In the genomic region with DNA sequence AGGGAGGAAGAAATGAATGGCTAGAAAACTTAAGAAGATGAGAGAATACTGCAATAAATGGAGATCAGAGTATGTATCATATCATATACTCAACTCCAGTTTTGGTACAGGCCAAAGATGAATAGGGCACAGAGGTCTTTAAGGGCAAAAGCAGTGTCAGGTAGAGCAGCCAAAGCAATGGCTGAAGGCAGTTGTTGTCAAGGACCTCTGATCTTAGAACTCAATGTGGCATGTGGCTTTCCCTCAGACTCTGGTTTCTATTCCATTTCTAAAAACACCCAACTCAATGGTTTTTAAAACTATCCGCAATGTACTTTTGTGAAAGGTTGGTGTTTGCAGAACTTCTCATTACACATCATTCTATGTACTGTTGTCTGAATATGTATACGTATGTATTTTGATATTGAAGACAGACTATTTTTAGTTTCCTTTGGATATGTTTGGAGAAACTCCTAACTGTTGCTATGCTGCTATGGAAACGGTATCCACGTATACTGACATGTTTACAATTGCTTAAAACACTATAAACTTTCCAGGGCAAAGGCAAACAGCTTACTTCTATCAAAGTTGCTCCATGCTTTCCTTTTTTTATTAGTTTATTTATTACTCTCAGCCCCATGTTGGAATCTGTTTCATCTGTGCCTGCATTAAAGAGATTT, we compare ENCODE assay signal across 10 cellular contexts. TPM values are rescaled to one million over a fixed set of nuclear protein-coding genes. Genes with fewer than 3 reads are reported as not detected.
DNase-seq lines count a peak whose midpoint lies in the region; ATAC-seq and TF ChIP-seq lines count a peak whose summit lies in the region.
"Had no signal": no experiment of that assay in that cellular context is flagged by ENCODE, and none has a peak within 500 bp of the region (broad histone marks: within the 10 kb centered on the region; RNA-seq: fewer than 3 reads in every experiment).

No MANE protein-coding gene starts in this region.

- H3K4me3 ChIP-seq in breast epithelium, result no peak overlapping the region
- no peak overlapping the region for H3K4me3 ChIP-seq in body of pancreas
- no peak overlapping the region for H3K4me3 ChIP-seq in urinary bladder (ENCODE audit: low read depth, low read length)

- intact Hi-C loops in breast epithelium (cut with DNase I; ENCODE audit: low total_unique reads) (no loop called here), MCF 10A (cut with micrococcal nuclease) (no loop called here), body of pancreas (cut with DNase I) (no loop called here)

- no peaks in the 10 kb centered on the region for H3K9me3 Mint-ChIP-seq in MCF 10A (ENCODE audit: unreplicated experiment)

- no peaks in the 10 kb centered on the region for H3K36me3 Mint-ChIP-seq in MCF 10A (ENCODE audit: insufficient read depth, unreplicated experiment)

- TF ChIP-seq POLR2A in breast epithelium (IDR thresholded peaks at IDR 0.05) (no peak), body of pancreas (IDR thresholded peaks at IDR 0.05) (no peak)

- TF ChIP-seq CTCF in breast epithelium (IDR thresholded peaks at IDR 0.05) (no peak), MCF 10A (IDR thresholded peaks at IDR 0.05; ENCODE audit: unreplicated experiment) (no peak), body of pancreas (IDR thresholded peaks at IDR 0.05) (no peak)

- H3K27me3 Mint-ChIP-seq in MCF 10A (ENCODE audit: insufficient read depth, unreplicated experiment), result no peaks in the 10 kb centered on the region

- peaks cover 10% of the 10 kb centered on the region for H3K4me1 Mint-ChIP-seq in MCF 10A (ENCODE audit: insufficient read depth, unreplicated experiment)

- no TSS peak for BruUV-seq in MCF 10A (replicated peaks; lab: Mats Ljungman, UMichigan)

- no peaks in the 10 kb centered on the region for H3K27me3 ChIP-seq in breast epithelium
- no peaks in the 10 kb centered on the region for H3K27me3 ChIP-seq in body of pancreas

- no peak overlapping the region for H3K27ac Mint-ChIP-seq in MCF 10A (ENCODE audit: low read depth, unreplicated experiment)

- no peak for DNase-seq in breast epithelium (ENCODE audit: low spot score in 2 of 2)
- DNase-seq in MCF 10A (ENCODE audit: unreplicated experiment), result no peak
- no peak for DNase-seq in body of pancreas
- peak; percentile 33 for DNase-seq in hepatic stellate cell (ENCODE audit: low spot score)
- DNase-seq: effector CD4-positive, alpha-beta T cell; Karpas-422 had no signal

- H3K36me3 ChIP-seq in breast epithelium (no peaks in the 10 kb centered on the region), body of pancreas (replicated peaks in 1 of 2; ENCODE audit: insufficient read depth in 1 of 2, low read depth in 2 of 2) (no peaks in the 10 kb centered on the region), urinary bladder (ENCODE audit: insufficient read depth) (no peaks in the 10 kb centered on the region)

- POLR2A ChIA-PET in MCF 10A (lab: Yijun Ruan, JAX), result interaction anchor here (0.7 to 1.5 kb wide), 2 partner anchors 33 to 48 kb away, joined by 5 to 7 read pairs; no protein-coding TSS in a partner anchor

- no peak overlapping the region for H3K4me3 Mint-ChIP-seq in MCF 10A (ENCODE audit: unreplicated experiment)

- H3K27ac ChIP-seq in breast epithelium, result peak overlapping the region; percentile 82 to 94
- peak overlapping the region in 1 of 4 donors; percentile 24 for H3K27ac ChIP-seq in body of pancreas
- peak overlapping the region; percentile 87 for H3K27ac ChIP-seq in urinary bladder (ENCODE audit: low read depth)

- CTCF ChIA-PET in MCF 10A (lab: Yijun Ruan, JAX), result no interaction called here

- peak; percentile 77 for ATAC-seq in body of pancreas
- no peak for ATAC-seq in GM18858 (IDR thresholded peaks at IDR 0.05; ENCODE audit: unreplicated experiment)
- ATAC-seq in HG03565 (IDR thresholded peaks at IDR 0.05; ENCODE audit: unreplicated experiment), result no peak
- no peak for ATAC-seq in GM21737 (IDR thresholded peaks at IDR 0.05; ENCODE audit: unreplicated experiment)

- H3K9me3 ChIP-seq in breast epithelium (no peaks in the 10 kb centered on the region), body of pancreas (no peaks in the 10 kb centered on the region)

- 45 to 47% methylated on average over 4 of the region's 4 CpGs for WGBS in body of pancreas, 2 donors
- 16% methylated on average over 4 of the region's 4 CpGs for WGBS in urinary bladder

- H3K4me1 ChIP-seq in breast epithelium (peaks cover 9 to 21% of the 10 kb centered on the region in 2 donors), body of pancreas (peaks cover 17% of the 10 kb centered on the region), urinary bladder (ENCODE audit: insufficient read depth) (peaks cover 4% of the 10 kb centered on the region)

RNA-seq across cellular contexts. Expression of a gene that starts 58.1 kb away (rescaled TPM):
- total RNA-seq in breast epithelium (10 to 100 TPM; 31.8 to 51.7 (median 40.6) TPM), MCF 10A (2022) (13.5 and 16.3 TPM in 2 replicates), body of pancreas (10 to 100 TPM in 1 of 2 donors, 1 to 10 TPM in 1; 6.3 to 16.6 TPM), urinary bladder (43.4 TPM)
- polyA plus RNA-seq in urinary bladder, result 15.4 TPM
